ENCODE assay signal across 9 cellular contexts in genomic region chr11:3950996-3951662, GRCh38.
A peak's percentile ranks its signal among the peaks of the same experiment; 100 is the strongest.
DNase-seq lines count a peak whose midpoint lies in the region; ATAC-seq, FAIRE-seq and TF ChIP-seq lines count a peak whose summit lies in the region.
"Had no signal": no experiment of that assay in that cellular context is flagged by ENCODE, and none has a peak within 500 bp of the region (broad histone marks: within the 10 kb centered on the region; RNA-seq: fewer than 3 reads in every experiment).

No MANE protein-coding gene starts in this region.

- peak overlapping the region; percentile 82 to 97 (median 95) for H3K27ac Mint-ChIP-seq in CD4-positive, CD25-positive, alpha-beta regulatory T cell

- peak in 2 of 3 donors; percentile 11 to 58 for DNase-seq in CD4-positive, CD25-positive, alpha-beta regulatory T cell
- DNase-seq in LHCN-M2 (ENCODE audit: low read depth) (peak; percentile 50), choroid plexus epithelial cell (ENCODE audit: low read depth) (peak; percentile 95), NCI-H1048 (lab: John Stamatoyannopoulos, UW) (no peak), kidney (no peak)
- DNase-seq: activated CD4-positive, alpha-beta T cell treated with anti-CD3 and anti-CD28 coated beads, Interleukin-2, amount 50 U/mL, for 1 hour had no signal

- no peak overlapping the region for H3K9ac ChIP-seq in kidney (ENCODE audit: low read length in 2 of 2)

- H3K27me3 Mint-ChIP-seq in CD4-positive, CD25-positive, alpha-beta regulatory T cell, result no peaks in the 10 kb centered on the region

- peaks cover 96% of the 10 kb centered on the region for H3K4me1 ChIP-seq in CD4-positive, CD25-positive, alpha-beta regulatory T cell (ENCODE audit: control insufficient read depth, insufficient read depth, low read length, poor library complexity, severe bottlenecking)
- H3K4me1 ChIP-seq in mesodermal cell (ENCODE audit: control insufficient read depth, insufficient read depth, low read length, poor library complexity, severe bottlenecking) (peaks cover 28% of the 10 kb centered on the region), kidney (ENCODE audit: control insufficient read depth in 1 of 2, insufficient read depth in 1 of 2, low read depth in 1 of 2, low read length in 2 of 2) (peaks cover 0 to 5% of the 10 kb centered on the region in 2 donors)

- peaks cover 0 to 4% (median 1%) of the 10 kb centered on the region in 7 donors for H3K9me3 Mint-ChIP-seq in CD4-positive, CD25-positive, alpha-beta regulatory T cell

- peaks cover 65 to 99% (median 86%) of the 10 kb centered on the region in 4 donors for H3K4me1 Mint-ChIP-seq in CD4-positive, CD25-positive, alpha-beta regulatory T cell

- no peaks in the 10 kb centered on the region for H3K27me3 ChIP-seq in CD4-positive, CD25-positive, alpha-beta regulatory T cell (ENCODE audit: control insufficient read depth, insufficient read depth, low read length)

- peak overlapping the region; percentile 33 to 72 (median 64) for H3K4me3 Mint-ChIP-seq in CD4-positive, CD25-positive, alpha-beta regulatory T cell

- no peaks in the 10 kb centered on the region for H3K36me3 ChIP-seq in CD4-positive, CD25-positive, alpha-beta regulatory T cell (ENCODE audit: control insufficient read depth, insufficient read depth, low read length)
- H3K36me3 ChIP-seq in mesodermal cell (ENCODE audit: control insufficient read depth, insufficient read depth, low read length) (no peaks in the 10 kb centered on the region), kidney (ENCODE audit: control insufficient read depth in 1 of 2, insufficient read depth in 2 of 2, low read length in 2 of 2) (no peaks in the 10 kb centered on the region)

- ATAC-seq in CD4-positive, CD25-positive, alpha-beta regulatory T cell (ENCODE audit: low read depth in 2 of 2), result peak in 1 of 2 donors; percentile 6
- no peak for ATAC-seq in HG03342 (IDR thresholded peaks at IDR 0.05; ENCODE audit: unreplicated experiment)
- ATAC-seq in GM18861 (IDR thresholded peaks at IDR 0.05; ENCODE audit: unreplicated experiment), result no peak

- H3K36me3 Mint-ChIP-seq in CD4-positive, CD25-positive, alpha-beta regulatory T cell, result peaks cover 15% of the 10 kb centered on the region

- WGBS in mesodermal cell (ENCODE audit: insufficient coverage in 2 of 2), 2 experiments, result 59 to 94% methylated on average over 2 to 4 of the region's 4 CpGs

- no peak for TF ChIP-seq CTCF in choroid plexus epithelial cell (conservative IDR thresholded peaks at IDR 0.05; ENCODE audit: low read depth, low read length)
- TF ChIP-seq CTCF in kidney (IDR thresholded peaks at IDR 0.05; ENCODE audit: borderline replicate concordance, extremely low read depth, insufficient read depth), result no peak

- peak overlapping the region; percentile 80 for H3K27ac ChIP-seq in CD4-positive, CD25-positive, alpha-beta regulatory T cell (ENCODE audit: insufficient read depth, low read length, poor library complexity, severe bottlenecking)
- peak overlapping the region; percentile 93 for H3K27ac ChIP-seq in mesodermal cell (ENCODE audit: low read depth, low read length, severe bottlenecking)
- H3K27ac ChIP-seq in kidney (ENCODE audit: low read depth in 2 of 2, low read length in 2 of 2), result no peak overlapping the region

- FAIRE-seq in kidney (lab: Jason Lieb, UNC), result no peak

- intact Hi-C loops in kidney (cut with DNase I), result no loop called here

- no peaks in the 10 kb centered on the region for H3K9me3 ChIP-seq in CD4-positive, CD25-positive, alpha-beta regulatory T cell (ENCODE audit: control insufficient read depth in 2 of 2, low read length in 2 of 2)
- H3K9me3 ChIP-seq in mesodermal cell (ENCODE audit: control insufficient read depth, low read length), result no peaks in the 10 kb centered on the region
- no peaks in the 10 kb centered on the region for H3K9me3 ChIP-seq in kidney (ENCODE audit: control insufficient read depth in 1 of 2, low read length in 2 of 2)

- peak overlapping the region; percentile 39 for H3K4me3 ChIP-seq in CD4-positive, CD25-positive, alpha-beta regulatory T cell (ENCODE audit: low read depth, low read length)
- H3K4me3 ChIP-seq in choroid plexus epithelial cell (ENCODE audit: low read depth, low read length), result no peak overlapping the region
- H3K4me3 ChIP-seq in mesodermal cell (ENCODE audit: extremely low read depth, insufficient read depth, low read length, poor library complexity, severe bottlenecking), result no peak overlapping the region
- H3K4me3 ChIP-seq in kidney (ENCODE audit: low read length in 2 of 2), result no peak overlapping the region

Comparison
In these comparisons a context has a peak if more than half of its experiments do, and no peak if none do; other contexts are left out.
1. DNase-seq: peak in CD4-positive, CD25-positive, alpha-beta regulatory T cell (2 of 3), LHCN-M2 (single experiment) and choroid plexus epithelial cell (single experiment); none in NCI-H1048 (single experiment) and kidney (single experiment).
2. H3K27ac ChIP-seq: peak in CD4-positive, CD25-positive, alpha-beta regulatory T cell (single experiment) and mesodermal cell (single experiment); none in kidney (0 of 2).